In the genomic region with DNA sequence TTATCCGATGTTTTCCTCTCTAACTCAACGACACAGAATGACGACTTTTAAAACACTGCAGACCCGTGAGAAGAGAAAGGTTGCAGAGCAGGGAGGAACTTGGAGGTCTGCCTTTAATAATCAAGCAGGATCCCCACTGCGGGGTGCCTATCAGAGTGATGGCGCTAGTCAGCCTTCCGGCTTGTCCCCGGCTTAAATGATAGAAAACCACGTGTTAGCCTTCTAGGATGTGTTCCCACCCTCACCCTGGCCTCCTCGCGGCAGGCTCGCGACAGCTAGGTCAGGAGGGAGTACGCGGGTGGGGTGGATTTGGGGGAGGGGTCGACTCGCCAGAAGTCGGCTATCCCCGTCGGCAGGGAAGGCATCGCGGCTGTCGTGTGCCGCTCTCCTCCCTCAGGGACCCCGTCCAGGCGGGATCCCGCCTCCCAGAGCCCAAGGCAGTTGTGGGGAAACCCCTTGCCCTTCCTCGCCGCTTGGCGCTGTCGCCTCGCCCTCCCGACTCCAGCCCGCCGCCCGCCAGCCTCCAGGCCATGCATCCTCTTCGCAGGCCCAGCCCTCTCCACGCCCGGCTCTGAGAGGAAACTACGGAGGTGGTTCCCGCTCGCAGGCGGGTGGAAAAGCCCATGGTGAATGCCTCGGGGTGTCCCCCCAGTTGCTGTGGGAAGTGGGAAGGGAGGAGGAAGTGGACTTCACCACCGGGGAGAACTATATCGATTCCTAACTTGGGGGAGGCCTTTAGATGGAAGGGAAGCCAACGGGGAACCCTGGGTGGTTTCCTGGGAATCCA, we compare ENCODE assay signal across 8 cellular contexts.
DNase-seq lines count a peak whose midpoint lies in the region; ATAC-seq and TF ChIP-seq lines count a peak whose summit lies in the region.

No MANE protein-coding gene starts in this region.

- H3K4me3 ChIP-seq in ACC112 (ENCODE audit: low read depth, low read length) = peak overlapping the region; percentile 78

- H3K27me3 ChIP-seq in ACC112 (ENCODE audit: insufficient read depth, low read length) = no peaks in the 10 kb centered on the region

- ATAC-seq in HG03108 (IDR thresholded peaks at IDR 0.05; ENCODE audit: unreplicated experiment) = peak; percentile 24
- ATAC-seq in central memory CD8-positive, alpha-beta T cell (replicated peaks; ENCODE audit: extremely low read depth, poor library complexity, severe bottlenecking) = peak; percentile 36

- H3K27me3 Mint-ChIP-seq in central memory CD8-positive, alpha-beta T cell = no peaks in the 10 kb centered on the region

- peaks cover 26% of the 10 kb centered on the region for H3K36me3 Mint-ChIP-seq in central memory CD8-positive, alpha-beta T cell (ENCODE audit: insufficient read depth)

- H3K27ac ChIP-seq in ACC112 (ENCODE audit: low read depth, low read length) = peak overlapping the region; percentile 94

- peak overlapping the region; percentile 93 for H3K4me3 Mint-ChIP-seq in central memory CD8-positive, alpha-beta T cell

- H3K27ac Mint-ChIP-seq in central memory CD8-positive, alpha-beta T cell (ENCODE audit: low read depth) = peak overlapping the region; percentile 99

- peaks cover 34% of the 10 kb centered on the region for H3K4me1 Mint-ChIP-seq in central memory CD8-positive, alpha-beta T cell

- 0 out of 2 replicates have a peak, but pooled peaks cover 4% of the 10 kb centered on the region for H3K36me3 ChIP-seq in ACC112 (ENCODE audit: insufficient read depth, low read length)

- peaks cover 19% of the 10 kb centered on the region for H3K4me1 ChIP-seq in ACC112 (ENCODE audit: control insufficient read depth, insufficient read depth, low read length, unreplicated experiment)

- peaks cover 38% of the 10 kb centered on the region for H3K79me2 ChIP-seq in ACC112 (ENCODE audit: control insufficient read depth, insufficient read depth, low read length, unreplicated experiment)

- peak overlapping the region; percentile 85 for H2AFZ ChIP-seq in ACC112 (ENCODE audit: low read length, unreplicated experiment)

- DNase-seq in NCI-H2227 (lab: John Stamatoyannopoulos, UW; ENCODE audit: unreplicated experiment) (peak; percentile 92), kidney glomerular epithelial cell (lab: John Stamatoyannopoulos, UW) (peak; percentile 64)
- DNase-seq in activated CD4-positive, CD25-positive, alpha-beta regulatory T cell (lab: John Stamatoyannopoulos, UW) = peak; percentile 26 to 62 (median 50)
- DNase-seq in central memory CD8-positive, alpha-beta T cell (ENCODE audit: low spot score in 2 of 2) = peak; percentile 45 to 61
- DNase-seq in stimulated activated CD4-positive, alpha-beta T cell treated with anti-CD3 and anti-CD28 coated beads, Interleukin-1b, Interleukin-23, amount 100 ng/mL, for 1 hour (ENCODE audit: low read depth in 2 of 2) = peak; percentile 6 to 45

- H3K9me3 Mint-ChIP-seq in central memory CD8-positive, alpha-beta T cell = no peaks in the 10 kb centered on the region

- peak; percentile 41 for TF ChIP-seq POLR2A in GM18526 (IDR thresholded peaks at IDR 0.05; ENCODE audit: extremely low read depth, insufficient read length)

Comparison
In these comparisons a context has a peak if more than half of its experiments do, and no peak if none do; other contexts are left out.
1. Peak in every context shown above with its lines: DNase-seq, ATAC-seq, H3K4me3 ChIP-seq and H3K27ac ChIP-seq.
2. DNase-seq: peak in every context shown above with its lines; median percentile 92 in NCI-H2227; 64 in kidney glomerular epithelial cell; 53 in central memory CD8-positive, alpha-beta T cell; 50 in activated CD4-positive, CD25-positive, alpha-beta regulatory T cell; 26 in stimulated activated CD4-positive, alpha-beta T cell treated with anti-CD3 and anti-CD28 coated beads, Interleukin-1b, Interleukin-23, amount 100 ng/mL, for 1 hour.